Comparison of ENCODE assay signal across 8 cellular contexts in the genomic region with DNA sequence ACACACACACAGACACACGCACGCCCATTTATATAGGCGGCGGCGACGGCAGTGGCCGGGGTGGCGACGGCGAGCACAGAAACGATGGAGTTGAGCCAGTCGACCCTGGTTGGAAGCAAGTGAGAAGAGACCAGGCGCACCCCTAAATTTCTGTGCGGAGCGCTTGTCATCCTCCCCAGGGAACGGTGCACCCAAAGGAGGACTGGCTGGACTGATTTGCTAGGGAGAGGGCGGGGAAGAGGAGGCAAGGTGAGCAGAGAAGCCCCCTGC. TPM values are rescaled to one million over a fixed set of nuclear protein-coding genes. Genes with fewer than 3 reads are reported as not detected.
DNase-seq lines count a peak whose midpoint lies in the region; ATAC-seq and TF ChIP-seq lines count a peak whose summit lies in the region.

No MANE protein-coding gene starts in this region.

- H3K4me3 ChIP-seq in muscle layer of duodenum (ENCODE audit: low read depth in 1 of 2, low read length in 2 of 2) (peak overlapping the region; percentile 48 to 72), aorta (ENCODE audit: low read length in 2 of 2) (peak overlapping the region; percentile 56 to 66)

- peak overlapping the region; percentile 56 for H3K4me3 Mint-ChIP-seq in stimulated activated naive CD8-positive, alpha-beta T cell treated with anti-CD3 and anti-CD28 coated beads, Interleukin-15, Interleukin-2, amounts not matched to agents 100 ng/mL and 50 ng/mL, for 24 hours
- peak overlapping the region; percentile 59 for H3K4me3 Mint-ChIP-seq in endothelial cell (ENCODE audit: unreplicated experiment)

- peaks cover 13% of the 10 kb centered on the region for H3K4me1 Mint-ChIP-seq in stimulated activated naive CD8-positive, alpha-beta T cell treated with anti-CD3 and anti-CD28 coated beads, Interleukin-15, Interleukin-2, amounts not matched to agents 100 ng/mL and 50 ng/mL, for 24 hours (ENCODE audit: low read depth)
- peaks cover 6% of the 10 kb centered on the region for H3K4me1 Mint-ChIP-seq in endothelial cell (ENCODE audit: unreplicated experiment)

- ATAC-seq in stimulated activated naive CD8-positive, alpha-beta T cell treated with anti-CD3 and anti-CD28 coated beads, Interleukin-15, Interleukin-2, amounts not matched to agents 100 U/mL and 50 U/mL, for 24 hours, result no peak
- ATAC-seq in aorta (ENCODE audit: low FRiP score), result no peak
- no peak for ATAC-seq in HG03175 (IDR thresholded peaks at IDR 0.05; ENCODE audit: unreplicated experiment)
- no peak for ATAC-seq in GM19463 (IDR thresholded peaks at IDR 0.05; ENCODE audit: unreplicated experiment)

- peaks cover 5% of the 10 kb centered on the region for H3K9me3 Mint-ChIP-seq in stimulated activated naive CD8-positive, alpha-beta T cell treated with anti-CD3 and anti-CD28 coated beads, Interleukin-15, Interleukin-2, amounts not matched to agents 100 ng/mL and 50 ng/mL, for 24 hours
- H3K9me3 Mint-ChIP-seq in endothelial cell (ENCODE audit: unreplicated experiment), result no peaks in the 10 kb centered on the region

- no peak for DNase-seq in stimulated activated naive CD8-positive, alpha-beta T cell treated with anti-CD3 and anti-CD28 coated beads, Interleukin-15, Interleukin-2, amounts not matched to agents 100 U/mL and 50 U/mL, for 24 hours
- no peak for DNase-seq in endothelial cell (ENCODE audit: low spot score)
- DNase-seq in aorta, result no peak
- DNase-seq in activated CD4-positive, CD25-positive, alpha-beta regulatory T cell (lab: John Stamatoyannopoulos, UW), result no peak

- intact Hi-C loops in aorta (cut with DNase I), result loop anchor here (2.0 to 5.0 kb wide), 4 partner anchors 150 to 316 kb away; no protein-coding TSS in a partner anchor

- H3K36me3 Mint-ChIP-seq in stimulated activated naive CD8-positive, alpha-beta T cell treated with anti-CD3 and anti-CD28 coated beads, Interleukin-15, Interleukin-2, amounts not matched to agents 100 ng/mL and 50 ng/mL, for 24 hours (ENCODE audit: low read depth), result no peaks in the 10 kb centered on the region
- no peaks in the 10 kb centered on the region for H3K36me3 Mint-ChIP-seq in endothelial cell (ENCODE audit: low read depth, unreplicated experiment)

- peaks cover 40% of the 10 kb centered on the region for H3K27me3 Mint-ChIP-seq in stimulated activated naive CD8-positive, alpha-beta T cell treated with anti-CD3 and anti-CD28 coated beads, Interleukin-15, Interleukin-2, amounts not matched to agents 100 ng/mL and 50 ng/mL, for 24 hours
- peaks cover 3% of the 10 kb centered on the region for H3K27me3 Mint-ChIP-seq in endothelial cell (ENCODE audit: unreplicated experiment)

- H3K9me3 ChIP-seq in muscle layer of duodenum (ENCODE audit: control insufficient read depth in 1 of 2, low read length in 2 of 2) (no peaks in the 10 kb centered on the region), aorta (ENCODE audit: control insufficient read depth, low read length) (no peaks in the 10 kb centered on the region)

- H3K27ac ChIP-seq in muscle layer of duodenum (ENCODE audit: low read length) (no peak overlapping the region), aorta (ENCODE audit: low read depth in 1 of 2, low read length in 2 of 2) (peak overlapping the region in 1 of 2 donors; percentile 63)

- no peak overlapping the region for H3K27ac Mint-ChIP-seq in stimulated activated naive CD8-positive, alpha-beta T cell treated with anti-CD3 and anti-CD28 coated beads, Interleukin-15, Interleukin-2, amounts not matched to agents 100 ng/mL and 50 ng/mL, for 24 hours
- H3K27ac Mint-ChIP-seq in endothelial cell (ENCODE audit: unreplicated experiment), result no peak overlapping the region

- no peaks in the 10 kb centered on the region for H3K36me3 ChIP-seq in muscle layer of duodenum (ENCODE audit: control insufficient read depth in 1 of 2, insufficient read depth in 2 of 2, low read length in 2 of 2)
- H3K36me3 ChIP-seq in aorta (ENCODE audit: control insufficient read depth in 1 of 2, insufficient read depth in 2 of 2, low read length in 1 of 2), result no peaks in the 10 kb centered on the region

- H3K4me1 ChIP-seq in muscle layer of duodenum (ENCODE audit: control insufficient read depth in 1 of 2, insufficient read depth in 2 of 2, low read length in 2 of 2), result peaks cover 0 to 3% of the 10 kb centered on the region in 2 donors
- H3K4me1 ChIP-seq in aorta (ENCODE audit: control insufficient read depth in 1 of 2, insufficient read depth in 2 of 2, low read length in 2 of 2), result no peaks in the 10 kb centered on the region

- WGBS in aorta, 2 donors, result 1 to 23% methylated on average over 17 of the region's 17 CpGs

- no peaks in the 10 kb centered on the region for H3K27me3 ChIP-seq in muscle layer of duodenum (ENCODE audit: low read depth, low read length)
- no peaks in the 10 kb centered on the region for H3K27me3 ChIP-seq in aorta (ENCODE audit: control insufficient read depth in 1 of 2, insufficient read depth in 2 of 2, low read length in 1 of 2)

- TF ChIP-seq CTCF in endothelial cell (IDR thresholded peaks at IDR 0.05; ENCODE audit: unreplicated experiment), result no peak

RNA-seq across cellular contexts. Expression of a gene that starts 0.3 kb away (rescaled TPM):
- 5.3 TPM for total RNA-seq in endothelial cell (ENCODE audit: unreplicated experiment)
- 10 to 100 TPM; 19.1 to 28.2 TPM for total RNA-seq in aorta
- 1 to 10 TPM; 4.3 to 7.5 TPM for polyA plus RNA-seq in aorta
